33 cellular contexts compared by ENCODE assay signal in genomic region chr3:80970292-80970691, GRCh38.
"Had no signal": no experiment of that assay in that cellular context is flagged by ENCODE, and none has a peak within 500 bp of the region (broad histone marks: within the 10 kb centered on the region; RNA-seq: fewer than 3 reads in every experiment).

No MANE protein-coding gene starts in this region.

- H3K36me3 Mint-ChIP-seq: activated CD4-positive, alpha-beta memory T cell treated with anti-CD3 and anti-CD28 coated beads for 36 hours; activated CD8-positive, alpha-beta memory T cell treated with anti-CD3 and anti-CD28 coated beads, Interleukin-2, amount 10 ng/mL, durations not matched to agents 7 days and 5 days; activated naive CD4-positive, alpha-beta T cell treated with anti-CD3 and anti-CD28 coated beads, Interleukin-2, amount 50 U/mL, for 24 hours; activated naive CD8-positive, alpha-beta T cell treated with anti-CD3 and anti-CD28 coated beads for 36 hours had no signal

- H3K4me3 Mint-ChIP-seq: activated CD4-positive, alpha-beta memory T cell treated with anti-CD3 and anti-CD28 coated beads for 36 hours; activated CD4-positive, alpha-beta T cell treated with anti-CD3 and anti-CD28 coated beads, Interleukin-2, amount 10 ng/mL, durations not matched to agents 24 days and 14 days; activated CD8-positive, alpha-beta memory T cell treated with anti-CD3 and anti-CD28 coated beads, Interleukin-2, amount 10 ng/mL, durations not matched to agents 7 days and 5 days; activated CD8-positive, alpha-beta T cell treated with anti-CD3 and anti-CD28 coated beads, Interleukin-2, amount 10 ng/mL, durations not matched to agents 7 days and 5 days; activated naive CD4-positive, alpha-beta T cell treated with anti-CD3 and anti-CD28 coated beads for 36 hours; activated naive CD4-positive, alpha-beta T cell treated with anti-CD3 and anti-CD28 coated beads, Interleukin-2, amount 50 U/mL, for 24 hours; activated naive CD8-positive, alpha-beta T cell treated with anti-CD3 and anti-CD28 coated beads for 36 hours; activated naive CD8-positive, alpha-beta T cell treated with anti-CD3 and anti-CD28 coated beads, Interleukin-2, amount 50 U/mL, for 24 hours; activated T-helper 1 cell treated with anti-CD3 and anti-CD28 coated beads, Interleukin-12 subunit alpha, Interleukin-12 subunit beta, Interleukin-2, Interleukin-4 antibody, amounts not matched to agents 30 ng/mL and 10 ng/mL and 1 ng/mL, durations not matched to agents 14 hours and 24 hours and 36 hours; T-helper 17 cell; T-helper 2 cell treated with Interferon-gamma antibody and Interleukin-4, amounts not matched to agents 5 μg/mL and 100 μg/mL, for 36 hours had no signal

- H3K27ac Mint-ChIP-seq: activated CD4-positive, alpha-beta memory T cell treated with anti-CD3 and anti-CD28 coated beads for 36 hours; activated CD4-positive, alpha-beta T cell treated with anti-CD3 and anti-CD28 coated beads, Interleukin-2, amount 10 ng/mL, durations not matched to agents 24 days and 14 days; activated CD8-positive, alpha-beta memory T cell treated with anti-CD3 and anti-CD28 coated beads, Interleukin-2, amount 10 ng/mL, durations not matched to agents 7 days and 5 days; activated CD8-positive, alpha-beta T cell treated with anti-CD3 and anti-CD28 coated beads, Interleukin-2, amount 10 ng/mL, durations not matched to agents 7 days and 5 days; activated naive CD4-positive, alpha-beta T cell treated with anti-CD3 and anti-CD28 coated beads for 36 hours; activated naive CD4-positive, alpha-beta T cell treated with anti-CD3 and anti-CD28 coated beads, Interleukin-2, amount 50 U/mL, for 24 hours; activated naive CD8-positive, alpha-beta T cell treated with anti-CD3 and anti-CD28 coated beads for 36 hours; activated naive CD8-positive, alpha-beta T cell treated with anti-CD3 and anti-CD28 coated beads, Interleukin-2, amount 50 U/mL, for 24 hours; activated T-helper 1 cell treated with anti-CD3 and anti-CD28 coated beads, Interleukin-12 subunit alpha, Interleukin-12 subunit beta, Interleukin-2, Interleukin-4 antibody, amounts not matched to agents 30 ng/mL and 10 ng/mL and 1 ng/mL, durations not matched to agents 14 hours and 24 hours and 36 hours; activated T-helper 2 cell treated with anti-CD3 and anti-CD28 coated beads, Interferon-gamma antibody, Interleukin-2, Interleukin-4, amounts not matched to agents 10 μg/mL and 5 μg/mL and 100 μg/mL, durations not matched to agents 14 hours and 24 hours and 36 hours; T-helper 17 cell; T-helper 2 cell treated with Interferon-gamma antibody and Interleukin-4, amounts not matched to agents 5 μg/mL and 100 μg/mL, for 36 hours had no signal

- H3K4me1 Mint-ChIP-seq: activated CD4-positive, alpha-beta T cell treated with anti-CD3 and anti-CD28 coated beads, Interleukin-2, amount 10 ng/mL, durations not matched to agents 24 days and 14 days; activated CD8-positive, alpha-beta memory T cell treated with anti-CD3 and anti-CD28 coated beads, Interleukin-2, amount 10 ng/mL, durations not matched to agents 7 days and 5 days; activated naive CD4-positive, alpha-beta T cell treated with anti-CD3 and anti-CD28 coated beads, Interleukin-2, amount 50 U/mL, for 24 hours; activated naive CD8-positive, alpha-beta T cell treated with anti-CD3 and anti-CD28 coated beads for 36 hours; activated naive CD8-positive, alpha-beta T cell treated with anti-CD3 and anti-CD28 coated beads, Interleukin-2, amount 50 U/mL, for 24 hours; T-helper 17 cell had no signal

- FAIRE-seq: endometrium, endothelial cell of umbilical vein had no signal

- H3K27me3 Mint-ChIP-seq: activated CD4-positive, alpha-beta memory T cell treated with anti-CD3 and anti-CD28 coated beads for 36 hours; activated CD4-positive, alpha-beta T cell treated with anti-CD3 and anti-CD28 coated beads, Interleukin-2, amount 10 ng/mL, durations not matched to agents 24 days and 14 days; activated CD8-positive, alpha-beta memory T cell treated with anti-CD3 and anti-CD28 coated beads, Interleukin-2, amount 10 ng/mL, durations not matched to agents 7 days and 5 days; activated naive CD4-positive, alpha-beta T cell treated with anti-CD3 and anti-CD28 coated beads, Interleukin-2, amount 50 U/mL, for 24 hours; activated naive CD8-positive, alpha-beta T cell treated with anti-CD3 and anti-CD28 coated beads for 36 hours; activated naive CD8-positive, alpha-beta T cell treated with anti-CD3 and anti-CD28 coated beads, Interleukin-2, amount 50 U/mL, for 24 hours; T-helper 17 cell had no signal

- ATAC-seq: activated CD8-positive, alpha-beta memory T cell treated with anti-CD3 and anti-CD28 coated beads, Interleukin-2, amount 10 ng/mL, durations not matched to agents 7 days and 5 days; activated CD8-positive, alpha-beta T cell treated with anti-CD3 and anti-CD28 coated beads, Interleukin-2, amount 10 ng/mL, durations not matched to agents 7 days and 5 days; activated naive CD8-positive, alpha-beta T cell treated with anti-CD3 and anti-CD28 coated beads, Interleukin-2, amount 50 U/mL, for 24 hours; body of pancreas; T-helper 17 cell had no signal

- H3K4me3 ChIP-seq: adrenal gland, body of pancreas, colonic mucosa, esophagus squamous epithelium had no signal

- H3K9me3 ChIP-seq: body of pancreas, colonic mucosa had no signal

- H3K4me1 ChIP-seq: adrenal gland, body of pancreas, colonic mucosa, esophagus squamous epithelium had no signal

- H3K36me3 ChIP-seq: adrenal gland, colonic mucosa, esophagus squamous epithelium had no signal

- DNase-seq: activated CD4-positive, alpha-beta memory T cell treated with anti-CD3 and anti-CD28 coated beads for 36 hours; activated CD4-positive, alpha-beta T cell treated with anti-CD3 and anti-CD28 coated beads for 1 hour; activated CD4-positive, alpha-beta T cell treated with anti-CD3 and anti-CD28 coated beads, Interleukin-2, amount 10 ng/mL, durations not matched to agents 24 days and 14 days; activated CD8-positive, alpha-beta memory T cell treated with anti-CD3 and anti-CD28 coated beads, Interleukin-2, amount 10 ng/mL, durations not matched to agents 7 days and 5 days; activated CD8-positive, alpha-beta memory T cell treated with anti-CD3 and anti-CD28 coated beads, Interleukin-2, amount 50 U/mL, for 4 hours; activated CD8-positive, alpha-beta T cell treated with anti-CD3 and anti-CD28 coated beads, Interleukin-2, amount 10 ng/mL, durations not matched to agents 7 days and 5 days; activated effector memory CD4-positive, alpha-beta T cell treated with anti-CD3 and anti-CD28 coated beads, Interleukin-2, amount 50 U/mL, for 16 hours; activated naive CD4-positive, alpha-beta T cell treated with anti-CD3 and anti-CD28 coated beads for 36 hours; activated naive CD8-positive, alpha-beta T cell treated with anti-CD3 and anti-CD28 coated beads for 36 hours; activated naive CD8-positive, alpha-beta T cell treated with anti-CD3 and anti-CD28 coated beads, Interleukin-2, amount 50 U/mL, for 24 hours; activated T-cell treated with anti-CD3 and anti-CD28 coated beads, Interleukin-2, amount 50 U/mL, for 1 hour; activated T-cell treated with anti-CD3 and anti-CD28 coated beads, Interleukin-2, amount 50 U/mL, for 48 hours; adrenal gland; amygdala; aorta; body of pancreas; caudate nucleus; cerebellar nuclear complex; colonic mucosa; effector CD8-positive, alpha-beta T cell; esophagus squamous epithelium; foreskin melanocyte; head of caudate nucleus; T-helper 1 cell; T-helper 17 cell; T1000 had no signal

- H3K27me3 ChIP-seq: adrenal gland, body of pancreas, colonic mucosa, esophagus squamous epithelium had no signal

- H3K27ac ChIP-seq: adrenal gland, body of pancreas, colonic mucosa, epithelial cell of prostate, esophagus squamous epithelium had no signal
